Comparison of ENCODE assay signal across 23 cellular contexts in the genomic region with DNA sequence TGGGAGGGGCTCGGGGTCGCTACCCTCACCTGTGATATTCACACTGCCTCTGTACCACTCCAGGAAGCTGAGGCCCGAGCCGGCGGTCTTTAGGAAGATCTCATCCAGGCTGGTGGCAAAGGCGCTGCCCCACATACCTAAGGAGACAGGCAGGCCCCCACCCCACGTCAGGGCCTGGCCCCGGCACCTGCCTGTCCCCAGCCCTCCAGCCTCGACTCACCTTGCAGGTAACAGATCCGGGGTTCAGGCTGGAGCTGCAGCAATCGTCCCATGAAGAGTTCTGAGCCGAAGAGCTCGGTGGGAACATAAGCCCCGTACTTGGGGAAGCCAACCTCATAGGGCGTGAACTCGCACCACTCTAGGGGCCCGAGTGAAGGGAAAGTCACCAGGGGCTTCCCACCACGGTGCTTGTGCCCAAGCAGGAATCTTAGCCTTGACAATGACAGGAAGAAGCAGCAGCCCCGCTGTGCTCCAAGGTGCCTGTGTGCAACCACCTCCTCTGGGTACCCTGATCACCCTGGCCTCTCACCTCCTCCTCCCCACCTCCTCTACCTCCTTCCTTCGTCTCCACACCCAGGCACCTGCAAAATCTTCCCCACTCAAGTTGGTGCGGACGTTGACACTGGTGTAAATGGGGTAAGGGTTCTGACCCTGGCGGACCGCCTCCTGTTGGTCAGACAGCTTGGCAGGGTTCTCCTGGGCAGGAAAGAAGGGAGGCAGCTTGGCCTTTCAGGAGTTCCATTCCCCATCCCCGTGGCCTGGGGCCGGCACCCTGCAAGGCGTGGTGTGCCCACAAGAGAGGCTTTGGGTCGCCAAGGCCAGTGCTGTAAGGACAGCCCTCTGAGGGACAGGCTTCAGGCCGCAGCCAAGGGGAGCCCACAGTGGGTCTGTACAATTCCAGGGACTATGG. TPM values are rescaled to one million over a fixed set of nuclear protein-coding genes. Genes with fewer than 3 reads are reported as not detected.
DNase-seq lines count a peak whose midpoint lies in the region; ATAC-seq lines count a peak whose summit lies in the region.
"Had no signal": no experiment of that assay in that cellular context is flagged by ENCODE, and none has a peak within 500 bp of the region (broad histone marks: within the 10 kb centered on the region; RNA-seq: fewer than 3 reads in every experiment).

No MANE protein-coding gene starts in this region.

- DNase-seq in activated CD4-positive, CD25-positive, alpha-beta regulatory T cell treated with anti-CD3 and anti-CD28 coated beads, Interleukin-2, amount 50 U/mL, for 72 hours, result peak; percentile 27
- no peak for DNase-seq in activated CD4-positive, CD25-positive, alpha-beta regulatory T cell (lab: John Stamatoyannopoulos, UW)
- DNase-seq in H7, result peak; percentile 36
- DNase-seq in ecto neural progenitor cell (ENCODE audit: low spot score), result peak; percentile 31
- peak; percentile 81 for DNase-seq in posterior vena cava (ENCODE audit: low spot score)
- no peak for DNase-seq in hypothalamus (lab: John Stamatoyannopoulos, UW)
- DNase-seq in SW480 (ENCODE audit: low spot score), result no peak
- DNase-seq: ACHN; CD4-positive, alpha-beta memory T cell; DMS153; NCI-H1105; NCI-H146; NCI-H2029; NCI-H226; NCI-H510A treated with DMSO at 0.1 percent for 48 hours; NCI-H748 treated with DMSO at 0.1 percent for 48 hours; PC-9; RPMI8226; SHP77 treated with DMSO at 0.1 percent for 48 hours had no signal

- no peaks in the 10 kb centered on the region for H3K36me3 ChIP-seq in H7 (replicated peaks; ENCODE audit: control insufficient read depth, insufficient read depth, low read length)
- H3K36me3 ChIP-seq: BLaER1 treated with 17β-estradiol and CSF1 and Interleukin-3, amounts not matched to agents 10 nM and 100 nM had no signal

- H3K27me3 ChIP-seq in H7 (ENCODE audit: control insufficient read depth, insufficient read depth, low read length), result no peaks in the 10 kb centered on the region
- H3K27me3 ChIP-seq: BLaER1 treated with 17β-estradiol and CSF1 and Interleukin-3, amounts not matched to agents 10 nM and 100 nM had no signal

- intact Hi-C loops in posterior vena cava (cut with DNase I), result no loop called here

- H3K4me3 ChIP-seq in H7 (ENCODE audit: insufficient read depth, low read depth, low read length), result no peak overlapping the region
- H3K4me3 ChIP-seq: BLaER1 treated with 17β-estradiol and CSF1 and Interleukin-3, amounts not matched to agents 10 nM and 100 nM; PC-9 had no signal

- ATAC-seq in GM21723 (IDR thresholded peaks at IDR 0.05; ENCODE audit: unreplicated experiment), result no peak

RNA-seq across cellular contexts. Expression of a gene that starts 10.6 kb away (rescaled TPM):
- not detected in 2 replicates for total RNA-seq in H7 (2014; rRNA removed; shearing (Covaris generic))
- total RNA-seq in posterior vena cava, result not detected
- total RNA-seq: CD4-positive, alpha-beta memory T cell; G401; H1 had no signal

RNA-seq across cellular contexts. Expression of a gene that starts 51.4 kb away (rescaled TPM):
- 0.11 and 0.17 TPM in 2 replicates for total RNA-seq in H7 (2014; rRNA removed; shearing (Covaris generic))
- total RNA-seq in posterior vena cava, result not detected
- total RNA-seq: CD4-positive, alpha-beta memory T cell had no signal

Comparison
In these comparisons a context has a peak if more than half of its experiments do, and no peak if none do; other contexts are left out.
1. DNase-seq: peak in activated CD4-positive, CD25-positive, alpha-beta regulatory T cell treated with anti-CD3 and anti-CD28 coated beads, Interleukin-2, amount 50 U/mL, for 72 hours (single experiment), H7 (single experiment), ecto neural progenitor cell (single experiment) and posterior vena cava (single experiment); none in activated CD4-positive, CD25-positive, alpha-beta regulatory T cell (0 of 4), hypothalamus (0 of 51) and SW480 (single experiment).